Comparison of ENCODE assay signal across 12 cellular contexts in genomic region chr5:157027663-157028062, GRCh38. TPM values are rescaled to one million over a fixed set of nuclear protein-coding genes. Genes with fewer than 3 reads are reported as not detected.
A peak's percentile ranks its signal among the peaks of the same experiment; 100 is the strongest.
DNase-seq lines count a peak whose midpoint lies in the region; ATAC-seq and TF ChIP-seq lines count a peak whose summit lies in the region.
"Not testable (repeated sequence)": the region's sequence is repeated elsewhere in the genome, so short reads cannot be mapped to it uniquely, and the experiment has no call there.
"Had no signal": no experiment of that assay in that cellular context is flagged by ENCODE, and none has a peak within 500 bp of the region (broad histone marks: within the 10 kb centered on the region; RNA-seq: fewer than 3 reads in every experiment).

No MANE protein-coding gene starts in this region.

- H3K36me3 Mint-ChIP-seq in natural killer cell treated with Interleukin-12 subunit alpha and Interleukin-12 subunit beta and Interleukin-15 and Interleukin-18, amount 100 ng/mL, for 72 hours = not testable (repeated sequence)

- not testable (repeated sequence) for TF ChIP-seq CTCF in GM20000 (IDR thresholded peaks at IDR 0.05; ENCODE audit: extremely low read depth, missing control alignments); VCaP (conservative IDR thresholded peaks at IDR 0.05)

- peak overlapping the region; percentile 89 to 91 for H3K27ac Mint-ChIP-seq in natural killer cell treated with Interleukin-12 subunit alpha and Interleukin-12 subunit beta and Interleukin-15 and Interleukin-18, amount 100 ng/mL, for 72 hours

- ATAC-seq in GM18498 (IDR thresholded peaks at IDR 0.05; ENCODE audit: unreplicated experiment) (peak; percentile 86), GM19023 (IDR thresholded peaks at IDR 0.05; ENCODE audit: unreplicated experiment) (peak; percentile 83), HG02571 (IDR thresholded peaks at IDR 0.05; ENCODE audit: unreplicated experiment) (peak; percentile 87), HG02981 (IDR thresholded peaks at IDR 0.05; ENCODE audit: unreplicated experiment) (peak; percentile 95), HG03354 (IDR thresholded peaks at IDR 0.05; ENCODE audit: poor library complexity, severe bottlenecking, unreplicated experiment) (peak; percentile 94)
- peak; percentile 50 to 72 for ATAC-seq in natural killer cell treated with Interleukin-12 subunit alpha and Interleukin-12 subunit beta and Interleukin-15 and Interleukin-18, amount 100 ng/mL, for 72 hours

- not testable (repeated sequence) for H3K27me3 Mint-ChIP-seq in natural killer cell treated with Interleukin-12 subunit alpha and Interleukin-12 subunit beta and Interleukin-15 and Interleukin-18, amount 100 ng/mL, for 72 hours

- peak overlapping the region; percentile 38 for H3K4me3 Mint-ChIP-seq in natural killer cell treated with Interleukin-12 subunit alpha and Interleukin-12 subunit beta and Interleukin-15 and Interleukin-18, amount 100 ng/mL, for 72 hours

- peak overlapping the region; percentile 98 for H3K27ac ChIP-seq in VCaP

- not testable (repeated sequence) for H3K9me3 Mint-ChIP-seq in natural killer cell treated with Interleukin-12 subunit alpha and Interleukin-12 subunit beta and Interleukin-15 and Interleukin-18, amount 100 ng/mL, for 72 hours

- H3K4me1 Mint-ChIP-seq in natural killer cell treated with Interleukin-12 subunit alpha and Interleukin-12 subunit beta and Interleukin-15 and Interleukin-18, amount 100 ng/mL, for 72 hours (ENCODE audit: low read depth in 2 of 2) = peaks cover 66 to 78% of the 10 kb centered on the region in 2 donors

- DNase-seq in GM20000 (ENCODE audit: low spot score) = peak; percentile 37
- DNase-seq in natural killer cell treated with Interleukin-12 subunit alpha and Interleukin-12 subunit beta and Interleukin-15 and Interleukin-18, amount 100 ng/mL, for 72 hours (ENCODE audit: low spot score) = not testable (repeated sequence)

RNA-seq across cellular contexts. Expression of gene HAVCR1, which starts 31.3 kb away (rescaled TPM):
- 10 to 100 TPM; 23.9 to 26.5 TPM for total RNA-seq in natural killer cell treated with Interleukin-12 subunit alpha and Interleukin-12 subunit beta and Interleukin-15 and Interleukin-18, amount 100 ng/mL, for 72 hours
- total RNA-seq: GM23248, neural crest cell, SK-MEL-5, vagina had no signal
